ENCODE assay signal across 8 cellular contexts in the genomic region with DNA sequence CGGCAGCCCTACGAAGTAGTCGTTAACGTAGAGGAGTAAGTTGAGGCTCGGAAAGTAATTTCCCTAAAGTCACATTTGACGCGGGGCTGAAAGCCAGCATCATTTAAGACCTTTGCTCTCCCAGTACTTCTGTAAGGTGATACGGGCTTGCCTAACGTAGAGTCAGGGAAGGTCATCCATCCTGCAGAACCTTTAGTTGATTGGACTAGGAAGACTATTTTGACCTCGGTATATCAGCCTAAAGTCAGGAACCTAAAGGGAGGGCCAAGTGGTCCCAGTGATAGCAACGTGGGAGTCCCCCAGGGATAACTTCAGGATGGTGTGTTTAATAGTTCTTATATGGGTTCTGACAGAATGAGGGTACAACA. TPM values are rescaled to one million over a fixed set of nuclear protein-coding genes. Genes with fewer than 3 reads are reported as not detected.
DNase-seq lines count a peak whose midpoint lies in the region; ATAC-seq and TF ChIP-seq lines count a peak whose summit lies in the region.

No MANE protein-coding gene starts in this region.

- no peaks in the 10 kb centered on the region for H3K9me3 Mint-ChIP-seq in stimulated activated naive CD8-positive, alpha-beta T cell treated with anti-CD3 and anti-CD28 coated beads, Interleukin-15, Interleukin-2, amounts not matched to agents 100 ng/mL and 50 ng/mL, for 24 hours

- peaks cover 21% of the 10 kb centered on the region for H3K4me1 ChIP-seq in mononuclear cell (ENCODE audit: insufficient read depth, low read length)

- DNase-seq in stimulated activated naive CD8-positive, alpha-beta T cell treated with anti-CD3 and anti-CD28 coated beads, Interleukin-15, Interleukin-2, amounts not matched to agents 100 U/mL and 50 U/mL, for 24 hours: no peak
- DNase-seq in cardiac fibroblast (ENCODE audit: low read depth in 2 of 2): no peak
- no peak for DNase-seq in anterior cingulate cortex (lab: John Stamatoyannopoulos, UW)
- no peak for DNase-seq in SIG-M5 (lab: John Stamatoyannopoulos, UW)
- DNase-seq in NCI-H82 treated with DMSO at 0.1 percent for 48 hours (lab: John Stamatoyannopoulos, UW; ENCODE audit: unreplicated experiment): no peak

- no peak for ATAC-seq in stimulated activated naive CD8-positive, alpha-beta T cell treated with anti-CD3 and anti-CD28 coated beads, Interleukin-15, Interleukin-2, amounts not matched to agents 100 U/mL and 50 U/mL, for 24 hours
- no peak for ATAC-seq in GM21381 (IDR thresholded peaks at IDR 0.05; ENCODE audit: unreplicated experiment)

- no peaks in the 10 kb centered on the region for H3K27me3 Mint-ChIP-seq in stimulated activated naive CD8-positive, alpha-beta T cell treated with anti-CD3 and anti-CD28 coated beads, Interleukin-15, Interleukin-2, amounts not matched to agents 100 ng/mL and 50 ng/mL, for 24 hours

- peaks cover 38% of the 10 kb centered on the region for H3K4me1 Mint-ChIP-seq in stimulated activated naive CD8-positive, alpha-beta T cell treated with anti-CD3 and anti-CD28 coated beads, Interleukin-15, Interleukin-2, amounts not matched to agents 100 ng/mL and 50 ng/mL, for 24 hours (ENCODE audit: low read depth)

- H3K4me3 ChIP-seq in cardiac fibroblast (replicated peaks in 1 of 2; ENCODE audit: low read depth in 2 of 2, low read length in 2 of 2) (peak overlapping the region; percentile 96 to 97), mononuclear cell (ENCODE audit: low read length) (peak overlapping the region; percentile 90)

- H3K9me3 ChIP-seq in mononuclear cell (ENCODE audit: low read depth, low read length): no peaks in the 10 kb centered on the region

- no peak for TF ChIP-seq CTCF in cardiac fibroblast (IDR thresholded peaks at IDR 0.05; ENCODE audit: low read depth, low read length)

- H3K4me3 Mint-ChIP-seq in stimulated activated naive CD8-positive, alpha-beta T cell treated with anti-CD3 and anti-CD28 coated beads, Interleukin-15, Interleukin-2, amounts not matched to agents 100 ng/mL and 50 ng/mL, for 24 hours: peak overlapping the region; percentile 99

- H3K27ac Mint-ChIP-seq in stimulated activated naive CD8-positive, alpha-beta T cell treated with anti-CD3 and anti-CD28 coated beads, Interleukin-15, Interleukin-2, amounts not matched to agents 100 ng/mL and 50 ng/mL, for 24 hours: peak overlapping the region; percentile 99

- peaks cover 39% of the 10 kb centered on the region for H3K36me3 Mint-ChIP-seq in stimulated activated naive CD8-positive, alpha-beta T cell treated with anti-CD3 and anti-CD28 coated beads, Interleukin-15, Interleukin-2, amounts not matched to agents 100 ng/mL and 50 ng/mL, for 24 hours (ENCODE audit: low read depth)

- no peaks in the 10 kb centered on the region for H3K27me3 ChIP-seq in mononuclear cell (ENCODE audit: insufficient read depth, low read length)

RNA-seq across cellular contexts. Expression of gene NUP214, which starts 0.7 kb away (rescaled TPM):
- total RNA-seq in mononuclear cell: 53.0 TPM

RNA-seq across cellular contexts. Expression of gene AIF1L, which starts 29.7 kb away (rescaled TPM):
- total RNA-seq in mononuclear cell: 0.10 TPM
